2 cellular contexts compared by ENCODE assay signal in the genomic region with DNA sequence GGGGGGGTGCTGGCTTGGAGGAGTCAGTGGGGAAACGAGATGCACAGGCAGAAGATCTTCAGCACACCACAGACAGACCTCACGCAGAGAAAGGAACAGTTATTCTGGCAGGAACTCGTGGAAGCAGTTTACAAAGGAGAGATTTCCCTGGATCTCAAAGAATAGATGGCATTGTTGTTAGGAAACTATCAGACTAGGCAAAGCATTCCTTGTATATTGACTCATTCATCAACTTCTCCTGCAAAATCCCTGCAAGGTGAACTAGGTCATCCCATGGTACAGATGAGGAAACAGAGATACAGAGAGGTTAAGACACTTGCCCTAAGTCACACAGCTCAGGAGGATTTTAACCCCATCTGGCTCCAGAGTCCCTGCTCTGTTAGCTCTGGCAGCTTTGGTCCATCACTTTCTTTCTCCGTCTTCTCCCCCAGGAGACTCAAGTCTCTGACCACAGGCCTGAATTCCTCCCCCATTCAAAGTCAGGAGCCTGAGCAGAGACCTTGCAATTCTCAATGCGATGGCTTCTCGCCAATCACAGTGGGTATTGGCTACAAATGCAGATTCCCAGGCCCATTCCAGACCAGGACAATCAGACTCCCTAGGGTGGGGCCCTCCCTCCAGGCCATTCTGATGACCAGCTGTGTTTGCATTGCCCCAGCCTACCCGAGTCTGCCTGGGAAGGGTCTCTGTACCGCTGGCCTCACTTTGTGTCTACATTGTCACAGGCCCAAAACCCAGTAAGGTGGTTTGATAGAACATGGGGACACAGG.
TF ChIP-seq lines count a peak whose summit lies in the region.

No MANE protein-coding gene starts in this region.

TF ChIP-seq in HEK293, 187 proteins besides CTCF, POLR2A, EP300 and RAD21:
- TF ChIP-seq ZBTB7A (tag by site-specific recombination; IDR thresholded peaks at IDR 0.05; ENCODE audit: low read depth): no peak
- no peak for TF ChIP-seq ZNF624 (tag by site-specific recombination; IDR thresholded peaks at IDR 0.05)
- TF ChIP-seq, protein P1, sequence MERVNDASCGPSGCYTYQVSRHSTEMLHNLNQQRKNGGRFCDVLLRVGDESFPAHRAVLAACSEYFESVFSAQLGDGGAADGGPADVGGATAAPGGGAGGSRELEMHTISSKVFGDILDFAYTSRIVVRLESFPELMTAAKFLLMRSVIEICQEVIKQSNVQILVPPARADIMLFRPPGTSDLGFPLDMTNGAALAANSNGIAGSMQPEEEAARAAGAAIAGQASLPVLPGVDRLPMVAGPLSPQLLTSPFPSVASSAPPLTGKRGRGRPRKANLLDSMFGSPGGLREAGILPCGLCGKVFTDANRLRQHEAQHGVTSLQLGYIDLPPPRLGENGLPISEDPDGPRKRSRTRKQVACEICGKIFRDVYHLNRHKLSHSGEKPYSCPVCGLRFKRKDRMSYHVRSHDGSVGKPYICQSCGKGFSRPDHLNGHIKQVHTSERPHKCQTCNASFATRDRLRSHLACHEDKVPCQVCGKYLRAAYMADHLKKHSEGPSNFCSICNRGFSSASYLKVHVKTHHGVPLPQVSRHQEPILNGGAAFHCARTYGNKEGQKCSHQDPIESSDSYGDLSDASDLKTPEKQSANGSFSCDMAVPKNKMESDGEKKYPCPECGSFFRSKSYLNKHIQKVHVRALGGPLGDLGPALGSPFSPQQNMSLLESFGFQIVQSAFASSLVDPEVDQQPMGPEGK (tag by site-specific recombination; IDR thresholded peaks at IDR 0.05): no peak
- peak; percentile 52; the same call in 1 of the 2 replicates for TF ChIP-seq ZNF768 (tag by site-specific recombination; IDR thresholded peaks at IDR 0.05)

TF ChIP-seq in endothelial cell of umbilical vein, 7 proteins besides CTCF, POLR2A, EP300 and RAD21:
- TF ChIP-seq POLR2AphosphoS5 (IDR thresholded peaks at IDR 0.05; ENCODE audit: insufficient read depth, low read depth, low read length) (peak; percentile 44), GATA2 (IDR thresholded peaks at IDR 0.05; ENCODE audit: insufficient read depth, insufficient read length, low read depth, low read length) (peak; percentile 49), EZH2 (IDR thresholded peaks at IDR 0.05; ENCODE audit: borderline replicate concordance, low read depth, low read length, severe bottlenecking) (no peak), FOS (IDR thresholded peaks at IDR 0.05; ENCODE audit: borderline replicate concordance, insufficient read depth, low read length) (no peak), MYC (IDR thresholded peaks at IDR 0.05; ENCODE audit: low read depth, low read length) (no peak), JUN (IDR thresholded peaks at IDR 0.05; ENCODE audit: borderline replicate concordance, insufficient read depth, insufficient read length, low read depth) (no peak)
- TF ChIP-seq, protein P2, sequence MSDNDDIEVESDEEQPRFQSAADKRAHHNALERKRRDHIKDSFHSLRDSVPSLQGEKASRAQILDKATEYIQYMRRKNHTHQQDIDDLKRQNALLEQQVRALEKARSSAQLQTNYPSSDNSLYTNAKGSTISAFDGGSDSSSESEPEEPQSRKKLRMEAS (IDR thresholded peaks at IDR 0.05; ENCODE audit: insufficient read depth, insufficient read length): no peak
